ENCODE assay signal across 26 cellular contexts in the genomic region with DNA sequence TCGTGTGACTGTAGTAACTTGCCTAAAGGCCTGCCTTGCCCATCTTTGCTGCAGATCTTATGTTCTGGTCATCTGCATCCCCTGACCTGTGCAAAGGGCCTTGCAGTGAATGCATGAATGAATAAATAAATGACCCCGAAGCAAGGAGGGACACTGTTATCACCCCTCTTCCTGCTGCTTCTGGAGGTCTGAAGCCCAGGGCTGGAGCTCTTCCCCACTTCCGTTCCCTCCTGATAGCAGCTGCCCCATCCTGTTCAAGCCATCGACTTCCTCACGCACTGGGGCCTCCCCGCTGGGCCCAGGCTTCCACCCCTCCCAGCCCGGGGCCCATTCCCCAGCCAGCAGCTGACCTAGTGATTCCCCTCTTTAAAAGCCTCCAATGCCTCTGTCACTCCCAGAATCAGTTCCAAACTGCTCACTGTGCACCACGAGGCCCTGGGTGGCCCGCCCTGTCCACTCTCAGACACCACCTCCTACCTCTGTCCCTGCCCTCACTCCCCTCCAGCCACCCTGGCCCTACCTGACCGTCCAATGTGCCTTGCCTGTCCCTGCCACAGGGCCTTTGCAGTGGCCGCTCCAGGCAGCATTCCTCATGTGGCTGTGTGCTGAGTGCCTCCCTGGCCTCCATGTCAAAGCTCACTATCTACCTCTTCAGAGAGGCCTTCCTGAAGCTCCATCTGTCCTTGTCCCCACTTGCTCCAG.
"Had no signal": no experiment of that assay in that cellular context is flagged by ENCODE, and none has a peak within 500 bp of the region (broad histone marks: within the 10 kb centered on the region; RNA-seq: fewer than 3 reads in every experiment).

No MANE protein-coding gene starts in this region.

- DNase-seq: activated B cell treated with CpG ODN at 0.5 μM for 24 hours; activated CD4-positive, alpha-beta T cell treated with anti-CD3 and anti-CD28 coated beads for 4 hours; activated CD4-positive, alpha-beta T cell treated with anti-CD3 and anti-CD28 coated beads, Interleukin-2, amount 50 U/mL, for 48 hours; activated CD8-positive, alpha-beta memory T cell treated with anti-CD3 and anti-CD28 coated beads, Interleukin-2, amount 50 U/mL, for 48 hours; activated naive CD4-positive, alpha-beta T cell treated with Interleukin-2 at 50 U/mL for 16 hours; activated naive CD8-positive, alpha-beta T cell treated with anti-CD3 and anti-CD28 coated beads, Interleukin-2, amount 10 ng/mL, durations not matched to agents 7 days and 5 days; activated T-cell treated with anti-CD3 and anti-CD28 coated beads, Interleukin-2, amount 50 U/mL, for 48 hours; amygdala; cerebellar nuclear complex; endodermal cell; heart right ventricle; islet precursor cell; left cardiac atrium; nephron progenitor cell; occipital lobe; right lobe of liver; stimulated activated CD4-positive, alpha-beta T cell treated with anti-CD3 and anti-CD28 coated beads, Interleukin-1b, Interleukin-23, amount 100 ng/mL, for 48 hours; stomach; transverse colon had no signal

- H3K27ac ChIP-seq: coronary artery, epithelial cell of prostate, heart right ventricle, right lobe of liver, skin epidermis, stomach, suprapubic skin, transverse colon had no signal

- FAIRE-seq: urothelium cell line had no signal

- H3K9me3 ChIP-seq: heart right ventricle, right lobe of liver, stomach, suprapubic skin, transverse colon had no signal

- H3K4me3 Mint-ChIP-seq: activated B cell treated with CpG ODN at 0.5 μM for 24 hours; activated naive CD8-positive, alpha-beta T cell treated with anti-CD3 and anti-CD28 coated beads, Interleukin-2, amount 10 ng/mL, durations not matched to agents 7 days and 5 days; endodermal cell; memory B cell; nephron progenitor cell; stimulated activated memory B cell treated with anti-CD40 and anti-IgM and Interleukin-4, amounts not matched to agents 10 μg/mL and 1 μg/mL and 100 μg/mL, for 72 hours had no signal

- H3K9me3 Mint-ChIP-seq: activated B cell treated with CpG ODN at 0.5 μM for 24 hours; activated naive CD8-positive, alpha-beta T cell treated with anti-CD3 and anti-CD28 coated beads, Interleukin-2, amount 10 ng/mL, durations not matched to agents 7 days and 5 days; endodermal cell; memory B cell; nephron progenitor cell; stimulated activated memory B cell treated with anti-CD40 and anti-IgM and Interleukin-4, amounts not matched to agents 10 μg/mL and 1 μg/mL and 100 μg/mL, for 72 hours had no signal

- H3K27me3 Mint-ChIP-seq: activated B cell treated with CpG ODN at 0.5 μM for 24 hours; activated naive CD8-positive, alpha-beta T cell treated with anti-CD3 and anti-CD28 coated beads, Interleukin-2, amount 10 ng/mL, durations not matched to agents 7 days and 5 days; memory B cell; stimulated activated memory B cell treated with anti-CD40 and anti-IgM and Interleukin-4, amounts not matched to agents 10 μg/mL and 1 μg/mL and 100 μg/mL, for 72 hours had no signal

- H3K36me3 ChIP-seq: transverse colon had no signal

- H3K4me1 ChIP-seq: right lobe of liver, transverse colon had no signal

- H3K27me3 ChIP-seq: heart right ventricle, right lobe of liver, stomach, suprapubic skin, transverse colon had no signal

- H3K36me3 Mint-ChIP-seq: activated naive CD8-positive, alpha-beta T cell treated with anti-CD3 and anti-CD28 coated beads, Interleukin-2, amount 10 ng/mL, durations not matched to agents 7 days and 5 days had no signal

- ATAC-seq: heart right ventricle; left cardiac atrium; stimulated activated memory B cell treated with anti-CD40 and anti-IgM and Interleukin-4, amounts not matched to agents 10 μg/mL and 1 μg/mL and 100 μg/mL, for 72 hours had no signal

- H3K4me3 ChIP-seq: coronary artery, heart right ventricle, right lobe of liver, skin epidermis, stomach, suprapubic skin, transverse colon had no signal

- H3K27ac Mint-ChIP-seq: activated B cell treated with CpG ODN at 0.5 μM for 24 hours; activated naive CD8-positive, alpha-beta T cell treated with anti-CD3 and anti-CD28 coated beads, Interleukin-2, amount 10 ng/mL, durations not matched to agents 7 days and 5 days; endodermal cell; memory B cell; nephron progenitor cell; stimulated activated memory B cell treated with anti-CD40 and anti-IgM and Interleukin-4, amounts not matched to agents 10 μg/mL and 1 μg/mL and 100 μg/mL, for 72 hours had no signal

- H3K4me1 Mint-ChIP-seq: activated naive CD8-positive, alpha-beta T cell treated with anti-CD3 and anti-CD28 coated beads, Interleukin-2, amount 10 ng/mL, durations not matched to agents 7 days and 5 days had no signal
